23 cellular contexts compared by ENCODE assay signal in genomic region chr2:21763501-21763900, GRCh38.
"Had no signal": no experiment of that assay in that cellular context is flagged by ENCODE, and none has a peak within 500 bp of the region (broad histone marks: within the 10 kb centered on the region; RNA-seq: fewer than 3 reads in every experiment).

No MANE protein-coding gene starts in this region.

- H3K4me3 ChIP-seq: MG63, PC-9, Peyer's patch, SJCRH30 had no signal

- H3K27ac ChIP-seq: PC-9, Peyer's patch, SJCRH30 had no signal

- H3K4me1 ChIP-seq: Peyer's patch, SJCRH30 had no signal

- H3K9me3 ChIP-seq: MG63, Peyer's patch, SJCRH30 had no signal

- DNase-seq: IMR-90; Karpas-422; KG1; MG63; NCI-H1092; NCI-H1105 treated with DMSO at 0.1 percent for 48 hours; NCI-H1436; NCI-H187; NCI-H2029; NCI-H2081 treated with DMSO at 0.1 percent for 48 hours; NCI-H2171; NCI-H226; NCI-H446; NCI-H510A; NCI-H524 treated with DMSO at 0.1 percent for 48 hours; NCI-H69; NCI-H774; NK-92 treated with Interleukin-12 subunit alpha and Interleukin-12 subunit beta, amount 100 ng/mL, for 24 hours; OCI-M1; PC-9; Peyer's patch; SHP77 treated with DMSO at 0.1 percent for 48 hours; SJCRH30 had no signal

- H3K4me2 ChIP-seq: PC-9 had no signal

- H3K27me3 ChIP-seq: MG63, Peyer's patch had no signal

- H2AFZ ChIP-seq: PC-9 had no signal

- H3K36me3 ChIP-seq: MG63, Peyer's patch, SJCRH30 had no signal
